ENCODE assay signal across 23 cellular contexts in the genomic region with DNA sequence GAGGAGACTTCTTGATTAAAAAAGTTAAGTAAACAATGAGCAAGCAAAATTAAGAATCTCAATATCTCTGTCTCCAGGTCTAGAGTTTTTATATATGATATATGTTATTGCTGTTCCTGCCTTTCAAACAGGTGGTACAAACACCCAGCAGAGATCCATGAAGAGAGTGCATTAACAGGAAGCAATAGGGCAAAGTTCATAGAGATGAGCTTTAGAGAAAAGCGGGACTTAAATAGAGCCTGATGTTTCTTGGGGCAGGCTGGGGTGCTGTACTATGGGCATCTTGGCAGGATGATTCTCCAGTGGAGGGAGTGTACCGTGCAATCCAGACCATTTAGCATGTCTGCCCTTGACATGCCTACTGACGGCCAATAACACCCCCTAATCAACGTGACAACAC. TPM values are rescaled to one million over a fixed set of nuclear protein-coding genes. Genes with fewer than 3 reads are reported as not detected.
DNase-seq lines count a peak whose midpoint lies in the region; ATAC-seq, FAIRE-seq and TF ChIP-seq lines count a peak whose summit lies in the region.
"Had no signal": no experiment of that assay in that cellular context is flagged by ENCODE, and none has a peak within 500 bp of the region (broad histone marks: within the 10 kb centered on the region; RNA-seq: fewer than 3 reads in every experiment).

No MANE protein-coding gene starts in this region.

- TF ChIP-seq CTCF in K562 (IDR thresholded peaks at IDR 0.05 in 2 of 3, conservative IDR thresholded peaks at IDR 0.05 in 1 of 3; ENCODE audit: insufficient read depth in 2 of 3, low read depth in 1 of 3, low read length in 3 of 3) (no peak), mesothelial cell of epicardium (IDR thresholded peaks at IDR 0.05; ENCODE audit: unreplicated experiment) (no peak)

- no peaks in the 10 kb centered on the region for H3K9me3 ChIP-seq in K562 (replicated peaks; ENCODE audit: control insufficient read depth, insufficient read depth, low read depth, low read length)
- H3K9me3 ChIP-seq: MG63, thoracic aorta had no signal

- no peaks in the 10 kb centered on the region for H3K27me3 ChIP-seq in K562 (ENCODE audit: control insufficient read depth in 2 of 2, insufficient read depth in 2 of 2, low read length in 2 of 2)
- H3K27me3 ChIP-seq: MG63 had no signal

- H3K4me2 ChIP-seq in K562 (ENCODE audit: insufficient read depth, low read length) = peak overlapping the region; percentile 16; the same call in 1 of the 2 replicates

- peaks cover 97% of the 10 kb centered on the region for H4K20me1 ChIP-seq in K562 (replicated peaks; ENCODE audit: control insufficient read depth, insufficient read depth, low read length)

- WGBS in K562 (ENCODE audit: insufficient coverage, low coverage, missing lambda C conversion rate) = 67% methylated on average over 4 of the region's 4 CpGs

- H3K4me3 ChIP-seq in K562 = no peak overlapping the region
- H3K4me3 ChIP-seq: MG63, SK-N-MC, thoracic aorta had no signal

- no peak for TF ChIP-seq RAD21 in K562 (CRISPR knock-in tag; conservative IDR thresholded peaks at IDR 0.05 in 1 of 2, IDR thresholded peaks at IDR 0.05 in 1 of 2)

- no peaks in the 10 kb centered on the region for H3K27me3 Mint-ChIP-seq in activated T-cell treated with anti-CD3 and anti-CD28 coated beads, Interleukin-2, amount 50 U/mL, for 24 hours
- no peaks in the 10 kb centered on the region for H3K27me3 Mint-ChIP-seq in mesothelial cell of epicardium (ENCODE audit: low read depth)
- H3K27me3 Mint-ChIP-seq in stimulated activated memory B cell treated with anti-CD40 and anti-IgM and Interleukin-4, amounts not matched to agents 10 μg/mL and 1 μg/mL and 100 μg/mL, for 72 hours = no peaks in the 10 kb centered on the region

- intact Hi-C loops in K562 (cut with micrococcal nuclease) = loop anchor here (10.0 kb wide), 1 partner anchor 694 kb away; a partner anchor contains a TSS

- in situ Hi-C loops in K562 (cut with MboI) = no loop called here

- no peak for FAIRE-seq in K562 (lab: Jason Lieb, UNC)
- FAIRE-seq: colon, H1, small intestine had no signal

- H3K4me1 ChIP-seq in K562 (replicated peaks in 1 of 2; ENCODE audit: control insufficient read depth in 2 of 2, insufficient read depth in 2 of 2, low read length in 2 of 2) = peaks cover 44 to 76% of the 10 kb centered on the region in 2 experiments

- H3K9ac ChIP-seq in K562 (ENCODE audit: insufficient read depth in 1 of 2, low read depth in 2 of 2, low read length in 2 of 2) = peak overlapping the region in 1 of 2 experiments; percentile 5; a peak in 1 of 4 replicates

- BruUV-seq in K562 (replicated peaks; lab: Mats Ljungman, UMichigan) = no TSS peak

- peaks cover 57% of the 10 kb centered on the region for H3K36me3 Mint-ChIP-seq in activated T-cell treated with anti-CD3 and anti-CD28 coated beads, Interleukin-2, amount 50 U/mL, for 24 hours (ENCODE audit: low read depth)
- H3K36me3 Mint-ChIP-seq in mesothelial cell of epicardium = no peaks in the 10 kb centered on the region
- peaks cover 28% of the 10 kb centered on the region for H3K36me3 Mint-ChIP-seq in stimulated activated memory B cell treated with anti-CD40 and anti-IgM and Interleukin-4, amounts not matched to agents 10 μg/mL and 1 μg/mL and 100 μg/mL, for 72 hours
- H3K36me3 Mint-ChIP-seq in activated naive CD4-positive, alpha-beta T cell treated with anti-CD3 and anti-CD28 coated beads, Interleukin-2, amount 50 U/mL, for 72 hours = peaks cover under 1 to 11% of the 10 kb centered on the region in 2 donors

- peak overlapping the region; percentile 52 for H3K27ac Mint-ChIP-seq in activated T-cell treated with anti-CD3 and anti-CD28 coated beads, Interleukin-2, amount 50 U/mL, for 24 hours
- H3K27ac Mint-ChIP-seq in mesothelial cell of epicardium = peak overlapping the region; percentile 28
- peak overlapping the region; percentile 56 for H3K27ac Mint-ChIP-seq in stimulated activated memory B cell treated with anti-CD40 and anti-IgM and Interleukin-4, amounts not matched to agents 10 μg/mL and 1 μg/mL and 100 μg/mL, for 72 hours
- H3K27ac Mint-ChIP-seq in activated naive CD4-positive, alpha-beta T cell treated with anti-CD3 and anti-CD28 coated beads, Interleukin-2, amount 50 U/mL, for 72 hours = no peak overlapping the region
- H3K27ac Mint-ChIP-seq: endodermal cell had no signal

- H3K4me3 Mint-ChIP-seq in activated T-cell treated with anti-CD3 and anti-CD28 coated beads, Interleukin-2, amount 50 U/mL, for 24 hours = no peak overlapping the region
- H3K4me3 Mint-ChIP-seq in mesothelial cell of epicardium = no peak overlapping the region
- H3K4me3 Mint-ChIP-seq in stimulated activated memory B cell treated with anti-CD40 and anti-IgM and Interleukin-4, amounts not matched to agents 10 μg/mL and 1 μg/mL and 100 μg/mL, for 72 hours = no peak overlapping the region

- H3K27ac ChIP-seq in K562 (ENCODE audit: extremely low read depth, low read depth, low read length) = no peak overlapping the region
- H3K27ac ChIP-seq: 22Rv1, SK-N-MC, thoracic aorta, WERI-Rb-1 had no signal

- H3K79me2 ChIP-seq in K562 (ENCODE audit: control insufficient read depth, insufficient read depth, low read length) = peaks cover 100% of the 10 kb centered on the region

- no peak for ATAC-seq in K562
- no peak for ATAC-seq in stimulated activated memory B cell treated with anti-CD40 and anti-IgM and Interleukin-4, amounts not matched to agents 10 μg/mL and 1 μg/mL and 100 μg/mL, for 72 hours
- ATAC-seq in activated naive CD4-positive, alpha-beta T cell treated with anti-CD3 and anti-CD28 coated beads, Interleukin-2, amount 50 U/mL, for 72 hours = no peak
- ATAC-seq in HG03108 (IDR thresholded peaks at IDR 0.05; ENCODE audit: unreplicated experiment) = no peak

- POLR2A ChIA-PET in K562 (lab: Yijun Ruan, JAX) = interaction anchor here (0.6 to 45.6 kb wide), 17 partner anchors 5 to 1240 kb away, joined by 3 to 1351 read pairs (median 4); a partner anchor contains a TSS

- H3K9me3 Mint-ChIP-seq in activated T-cell treated with anti-CD3 and anti-CD28 coated beads, Interleukin-2, amount 50 U/mL, for 24 hours = no peaks in the 10 kb centered on the region
- no peaks in the 10 kb centered on the region for H3K9me3 Mint-ChIP-seq in mesothelial cell of epicardium
- H3K9me3 Mint-ChIP-seq in stimulated activated memory B cell treated with anti-CD40 and anti-IgM and Interleukin-4, amounts not matched to agents 10 μg/mL and 1 μg/mL and 100 μg/mL, for 72 hours = no peaks in the 10 kb centered on the region
- peaks cover 0 to 5% of the 10 kb centered on the region in 2 donors for H3K9me3 Mint-ChIP-seq in activated naive CD4-positive, alpha-beta T cell treated with anti-CD3 and anti-CD28 coated beads, Interleukin-2, amount 50 U/mL, for 72 hours
- H3K9me3 Mint-ChIP-seq: endodermal cell had no signal

- no peak for TF ChIP-seq EP300 in K562 (IDR thresholded peaks at IDR 0.05; ENCODE audit: low read length)

- peaks cover 73% of the 10 kb centered on the region for H3K36me3 ChIP-seq in K562 (ENCODE audit: control insufficient read depth, insufficient read depth, low read length)
- H3K36me3 ChIP-seq: thoracic aorta had no signal

- peaks cover 89% of the 10 kb centered on the region for H3K4me1 Mint-ChIP-seq in activated T-cell treated with anti-CD3 and anti-CD28 coated beads, Interleukin-2, amount 50 U/mL, for 24 hours (ENCODE audit: low read depth)
- H3K4me1 Mint-ChIP-seq in mesothelial cell of epicardium = peaks cover 45% of the 10 kb centered on the region
- peaks cover 91% of the 10 kb centered on the region for H3K4me1 Mint-ChIP-seq in stimulated activated memory B cell treated with anti-CD40 and anti-IgM and Interleukin-4, amounts not matched to agents 10 μg/mL and 1 μg/mL and 100 μg/mL, for 72 hours

- no peak for DNase-seq in activated T-cell treated with anti-CD3 and anti-CD28 coated beads, Interleukin-2, amount 50 U/mL, for 24 hours
- DNase-seq in activated T-cell treated with anti-CD3 and anti-CD28 coated beads, Interleukin-2, amount 50 U/mL, for 1 hour = no peak
- DNase-seq in K562 (ENCODE audit: extremely low read depth in 1 of 4, low spot score in 3 of 4) (peak in 2 of 4 experiments; percentile 30 to 56), mesothelial cell of epicardium (ENCODE audit: low spot score in 2 of 2, unreplicated experiment in 2 of 2) (no peak), NCI-H2171 (lab: John Stamatoyannopoulos, UW) (no peak)
- no peak for DNase-seq in activated naive CD4-positive, alpha-beta T cell treated with anti-CD3 and anti-CD28 coated beads, Interleukin-2, amount 50 U/mL, for 72 hours (ENCODE audit: low spot score in 2 of 2)
- DNase-seq: activated CD4-positive, alpha-beta T cell treated with anti-CD3 and anti-CD28 coated beads, Interleukin-2, amount 50 U/mL, for 1 hour; activated effector memory CD4-positive, alpha-beta T cell treated with Interleukin-2 at 50 U/mL for 16 hours; AML-193; endodermal cell; MG63; NCI-H1417 treated with DMSO at 0.1 percent for 48 hours; NCI-H524; small intestine; stimulated activated naive CD4-positive, alpha-beta T cell; WERI-Rb-1 had no signal

- TF ChIP-seq POLR2A in K562 (conservative IDR thresholded peaks at IDR 0.05) = no peak

- peaks cover 44% of the 10 kb centered on the region for H3K9me1 ChIP-seq in K562 (ENCODE audit: control insufficient read depth, insufficient read depth, low read length)

- CTCF ChIA-PET in K562 (lab: Yijun Ruan, JAX; ENCODE audit: low intra/inter-chr PET ratio) = no interaction called here

- H2AFZ ChIP-seq in K562 (ENCODE audit: low read depth, low read length) = no peak overlapping the region

RNA-seq across cellular contexts. Expression of a gene that starts 6.8 kb away (rescaled TPM):
- 220 and 305 TPM in 2 replicates for total RNA-seq in K562 (2011; cell fraction: chromatin; rRNA removed; ENCODE audit: low replicate concordance)
- 68.7 and 81.2 TPM in 2 replicates for total RNA-seq in K562 (2011; cell fraction: nucleolus; rRNA removed)
- total RNA-seq in K562 (2011; cell fraction: nucleoplasm; rRNA removed) = 142 and 210 TPM in 2 replicates
- 183 and 249 TPM in 2 replicates for total RNA-seq in K562 (2014; rRNA removed)
- 319 and 370 TPM in 2 replicates for total RNA-seq in K562 (2014; rRNA removed; fragmentation: Illumina TruSeq; extraction: Trizol)
- total RNA-seq in K562 (2015; rRNA removed; fragmentation: Illumina TruSeq; extraction: Trizol) = 283 and 289 TPM in 2 replicates
- total RNA-seq in K562 (2021) = 464 and 475 TPM in 2 replicates
- polyA plus RNA-seq in K562 (2011; rRNA removed) = 381 and 575 TPM in 2 replicates
- 168 and 240 TPM in 2 replicates for polyA plus RNA-seq in K562 (2011; cell fraction: cytosol; rRNA removed)
- 236 and 309 TPM in 2 replicates for polyA plus RNA-seq in K562 (2011; cell fraction: nucleus; rRNA removed)
- 233 and 368 TPM in 2 replicates for polyA plus RNA-seq in K562 (2012)
- 260 and 350 TPM in 2 replicates for polyA plus RNA-seq in K562 (2014; fragmentation: Illumina TruSeq; extraction: Trizol)
- polyA plus RNA-seq in K562 (2014; fragmentation: Nextera tagmentation; extraction: Ambion mirVana) = 10 to 100 TPM; 46.3 to 51.4 TPM
- 146 and 212 TPM in 2 replicates for polyA plus RNA-seq in K562 (2014; rRNA removed)
- polyA minus RNA-seq in K562 (2011; rRNA and poly(A)+ RNA removed) = 295 and 429 TPM in 2 replicates
- 100 and 114 TPM in 2 replicates for polyA minus RNA-seq in K562 (2011; cell fraction: cytosol; rRNA and poly(A)+ RNA removed)
- 36.5 and 66.6 TPM in 2 replicates for polyA minus RNA-seq in K562 (2011; cell fraction: nucleus; rRNA and poly(A)+ RNA removed)
- total RNA-seq in mesothelial cell of epicardium = 90.2 to 92.9 TPM (median 90.4 TPM) in 3 replicates
- total RNA-seq in activated naive CD4-positive, alpha-beta T cell treated with anti-CD3 and anti-CD28 coated beads, Interleukin-2, amount 50 U/mL, for 72 hours = 10 to 100 TPM; 80.3 to 92.6 TPM

Comparison
In these comparisons a context has a peak if more than half of its experiments do, and no peak if none do; other contexts are left out.
1. H3K27ac Mint-ChIP-seq: peak in activated T-cell treated with anti-CD3 and anti-CD28 coated beads, Interleukin-2, amount 50 U/mL, for 24 hours (single experiment), mesothelial cell of epicardium (single experiment) and stimulated activated memory B cell treated with anti-CD40 and anti-IgM and Interleukin-4, amounts not matched to agents 10 μg/mL and 1 μg/mL and 100 μg/mL, for 72 hours (single experiment); none in activated naive CD4-positive, alpha-beta T cell treated with anti-CD3 and anti-CD28 coated beads, Interleukin-2, amount 50 U/mL, for 72 hours (0 of 2).